13 cellular contexts compared by ENCODE assay signal in genomic region chr4:26878729-26879415, GRCh38. TPM values are rescaled to one million over a fixed set of nuclear protein-coding genes. Genes with fewer than 3 reads are reported as not detected.
A peak's percentile ranks its signal among the peaks of the same experiment; 100 is the strongest.
DNase-seq lines count a peak whose midpoint lies in the region; ATAC-seq and TF ChIP-seq lines count a peak whose summit lies in the region.
"Had no signal": no experiment of that assay in that cellular context is flagged by ENCODE, and none has a peak within 500 bp of the region (broad histone marks: within the 10 kb centered on the region; RNA-seq: fewer than 3 reads in every experiment).

No MANE protein-coding gene starts in this region.

- peak overlapping the region; percentile 56 for H3K27ac ChIP-seq in CD4-positive, alpha-beta memory T cell (ENCODE audit: low read depth, low read length)
- H3K27ac ChIP-seq in lower lobe of right lung, result peak overlapping the region; percentile 28
- H3K27ac ChIP-seq in heart right ventricle, result peak overlapping the region in 1 of 10 donors; percentile 11

- TF ChIP-seq POLR2A in NB4 (IDR thresholded peaks at IDR 0.05; ENCODE audit: extremely low read depth, insufficient read length), result no peak

- intact Hi-C loops in CD4-positive, alpha-beta memory T cell (cut with micrococcal nuclease), result loop anchor here (1.0 kb wide), 1 partner anchor 18 kb away; no protein-coding TSS in a partner anchor
- intact Hi-C loops in lower lobe of right lung (cut with DNase I), result no loop called here
- intact Hi-C loops in heart right ventricle (cut with DNase I), result no loop called here

- H3K27ac Mint-ChIP-seq in CD4-positive, alpha-beta memory T cell, result peak overlapping the region; percentile 90 to 98 (median 96)

- H3K4me1 Mint-ChIP-seq in CD4-positive, alpha-beta memory T cell, result peaks cover 63 to 81% (median 70%) of the 10 kb centered on the region in 4 donors

- CTCF ChIA-PET in CD4-positive, alpha-beta memory T cell (lab: Charles Lee; ENCODE audit: partially characterized antibody), result interaction anchor here (1.5 to 2.0 kb wide), 2 partner anchors 17 to 18 kb away, joined by 3 to 7 read pairs; partner anchors contain the start of gene STIM2

- H3K9me3 ChIP-seq in CD4-positive, alpha-beta memory T cell (ENCODE audit: control insufficient read depth in 1 of 2, low read length in 2 of 2), result no peaks in the 10 kb centered on the region
- H3K9me3 ChIP-seq in lower lobe of right lung (no peaks in the 10 kb centered on the region), heart right ventricle (no peaks in the 10 kb centered on the region)
- H3K9me3 ChIP-seq: Caco-2, upper lobe of left lung had no signal

- peaks cover 10 to 15% of the 10 kb centered on the region in 2 donors for H3K36me3 Mint-ChIP-seq in CD4-positive, alpha-beta memory T cell

- H3K27me3 ChIP-seq in CD4-positive, alpha-beta memory T cell (ENCODE audit: insufficient read depth, low read length), result no peaks in the 10 kb centered on the region
- H3K27me3 ChIP-seq in lower lobe of right lung (ENCODE audit: low read depth) (no peaks in the 10 kb centered on the region), heart right ventricle (no peaks in the 10 kb centered on the region)
- H3K27me3 ChIP-seq: upper lobe of left lung had no signal

- peak in 3 of 5 donors; percentile 23 to 75 (median 28) for DNase-seq in CD4-positive, alpha-beta memory T cell
- DNase-seq in NB4 (ENCODE audit: low read depth), result peak; percentile 28
- DNase-seq in astrocyte of the hippocampus (ENCODE audit: low read depth, low spot score), result peak; percentile 21
- no peak for DNase-seq in lower lobe of right lung
- DNase-seq in heart right ventricle, result no peak
- DNase-seq: Caco-2, hippocampal formation, NCI-H1694 treated with DMSO at 0.1 percent for 48 hours, upper lobe of left lung had no signal

- ATAC-seq in lower lobe of right lung (peak in 1 of 2 donors; percentile 84), heart right ventricle (no peak), GM21737 (IDR thresholded peaks at IDR 0.05; ENCODE audit: unreplicated experiment) (no peak), GM21390 (IDR thresholded peaks at IDR 0.05; ENCODE audit: unreplicated experiment) (no peak), GM19023 (IDR thresholded peaks at IDR 0.05; ENCODE audit: unreplicated experiment) (no peak)
- ATAC-seq: Panc1 had no signal

- H3K4me3 Mint-ChIP-seq in CD4-positive, alpha-beta memory T cell, result peak overlapping the region; percentile 22 to 87 (median 75)

- WGBS in heart right ventricle, 2 donors, result 85 to 93% methylated on average over 6 of the region's 6 CpGs

- H3K27me3 Mint-ChIP-seq in CD4-positive, alpha-beta memory T cell, result no peaks in the 10 kb centered on the region

- peaks cover 88% of the 10 kb centered on the region for H3K4me1 ChIP-seq in CD4-positive, alpha-beta memory T cell (ENCODE audit: insufficient read depth, low read length)
- H3K4me1 ChIP-seq in lower lobe of right lung (peaks cover 3% of the 10 kb centered on the region), heart right ventricle (peaks cover 0 to 22% (median 4%) of the 10 kb centered on the region in 9 donors)
- H3K4me1 ChIP-seq: Caco-2 had no signal

- H3K9me3 Mint-ChIP-seq in CD4-positive, alpha-beta memory T cell, result peaks cover 0 to 4% (median 2%) of the 10 kb centered on the region in 8 donors

- H3K36me3 ChIP-seq in CD4-positive, alpha-beta memory T cell (ENCODE audit: insufficient read depth, low read length), result no peaks in the 10 kb centered on the region
- H3K36me3 ChIP-seq in lower lobe of right lung (no peaks in the 10 kb centered on the region), heart right ventricle (no peaks in the 10 kb centered on the region)
- H3K36me3 ChIP-seq: upper lobe of left lung had no signal

- TF ChIP-seq CTCF in NB4 (IDR thresholded peaks at IDR 0.05; ENCODE audit: low read depth, low read length) (no peak), lower lobe of right lung (IDR thresholded peaks at IDR 0.05) (no peak), heart right ventricle (IDR thresholded peaks at IDR 0.05) (no peak)

- H3K4me3 ChIP-seq in CD4-positive, alpha-beta memory T cell (ENCODE audit: low read length in 2 of 2), result peak overlapping the region in 1 of 2 donors; percentile 25
- H3K4me3 ChIP-seq in NB4 (ENCODE audit: low read depth, low read length) (no peak overlapping the region), lower lobe of right lung (no peak overlapping the region), heart right ventricle (no peak overlapping the region)
- H3K4me3 ChIP-seq: upper lobe of left lung had no signal

- POLR2A ChIA-PET in CD4-positive, alpha-beta memory T cell (lab: Charles Lee; ENCODE audit: partially characterized antibody), result interaction anchor here (2.3 kb wide), 1 partner anchor 18 kb away, joined by 21 read pairs; the partner anchor contains the start of gene STIM2

RNA-seq across cellular contexts. Expression of gene STIM2, which starts 18.2 kb away (rescaled TPM):
- 10 to 100 TPM; 84.6 to 91.7 TPM for total RNA-seq in CD4-positive, alpha-beta memory T cell
- 10 to 100 TPM; 23.8 to 40.7 TPM for polyA plus RNA-seq in CD4-positive, alpha-beta memory T cell
- total RNA-seq in lower lobe of right lung, result 43.9 TPM
- total RNA-seq in heart right ventricle, result 10 to 100 TPM in 5 of 10 donors, 1 to 10 TPM in 5; 6.5 to 13.5 (median 9.6) TPM
- polyA plus RNA-seq in heart right ventricle, result 10 to 100 TPM in 1 of 2 donors, 1 to 10 TPM in 1; 5.2 to 11.0 TPM

Comparison
In these comparisons a context has a peak if more than half of its experiments do, and no peak if none do; other contexts are left out.
1. DNase-seq: peak in CD4-positive, alpha-beta memory T cell (3 of 5), NB4 (single experiment) and astrocyte of the hippocampus (single experiment); none in lower lobe of right lung (single experiment) and heart right ventricle (0 of 2).